ENCODE assay signal across 8 cellular contexts in the genomic region with DNA sequence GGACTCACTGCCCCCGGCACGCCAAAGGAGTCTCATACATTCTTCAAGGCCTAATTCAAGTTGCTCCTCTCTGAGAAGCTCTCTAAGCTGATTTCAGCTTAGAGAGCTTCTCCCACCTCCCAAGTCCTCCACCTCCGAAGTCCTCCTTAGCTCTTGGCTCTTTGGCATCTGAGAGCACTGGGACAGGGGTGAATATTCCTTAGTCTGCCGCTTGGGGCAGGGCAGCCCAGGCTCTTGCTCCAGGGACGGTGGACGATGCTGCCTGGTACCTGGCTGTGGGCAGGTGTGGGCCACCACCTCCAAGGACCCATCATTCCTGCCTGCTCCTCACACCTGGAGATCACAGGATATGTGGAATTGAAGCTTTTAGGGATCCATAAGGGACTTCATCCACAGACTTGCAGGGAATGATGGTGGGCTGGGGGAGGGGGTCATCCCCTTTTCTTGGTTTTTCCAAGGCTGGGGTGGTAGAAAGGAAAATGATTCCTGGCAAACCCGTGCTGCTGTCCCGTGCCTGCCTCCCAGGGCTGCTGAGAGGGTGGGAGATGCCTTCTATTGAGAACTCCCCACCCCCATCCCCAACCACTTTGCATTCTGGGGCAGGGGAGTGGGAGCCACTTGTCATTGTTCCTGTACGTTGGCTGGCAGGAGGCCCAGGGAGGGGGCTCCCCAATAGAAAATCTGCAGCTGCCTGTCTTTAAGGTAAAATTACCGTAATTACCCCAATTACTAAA. TPM values are rescaled to one million over a fixed set of nuclear protein-coding genes. Genes with fewer than 3 reads are reported as not detected.
A peak's percentile ranks its signal among the peaks of the same experiment; 100 is the strongest.
DNase-seq lines count a peak whose midpoint lies in the region; ATAC-seq and TF ChIP-seq lines count a peak whose summit lies in the region.

No MANE protein-coding gene starts in this region.

- peaks cover 7 to 9% (median 8%) of the 10 kb centered on the region in 3 donors for H3K27me3 ChIP-seq in gastrocnemius medialis
- peaks cover 3% of the 10 kb centered on the region for H3K27me3 ChIP-seq in prostate gland (replicated peaks; ENCODE audit: insufficient read depth)

- intact Hi-C loops in gastrocnemius medialis (cut with DNase I; ENCODE audit: low total_unique reads) (no loop called here), prostate gland (cut with DNase I) (no loop called here)

- H3K9me3 ChIP-seq in gastrocnemius medialis = no peaks in the 10 kb centered on the region
- no peaks in the 10 kb centered on the region for H3K9me3 ChIP-seq in prostate gland

- no peaks in the 10 kb centered on the region for H3K4me1 ChIP-seq in gastrocnemius medialis
- H3K4me1 ChIP-seq in prostate gland (replicated peaks) = no peaks in the 10 kb centered on the region

- H3K36me3 Mint-ChIP-seq in activated T-cell treated with anti-CD3 and anti-CD28 coated beads, Interleukin-2, amount 50 U/mL, for 24 hours (ENCODE audit: low read depth) = no peaks in the 10 kb centered on the region

- peak; percentile 90 for TF ChIP-seq CTCF in 22Rv1 (IDR thresholded peaks at IDR 0.05)
- peak; percentile 78 for TF ChIP-seq CTCF in GM12875 (IDR thresholded peaks at IDR 0.05; ENCODE audit: borderline replicate concordance, insufficient read depth, low read depth, low read length)
- peak in 3 of 5 experiments; percentile 15 to 40 (median 20) for TF ChIP-seq CTCF in gastrocnemius medialis (IDR thresholded peaks at IDR 0.05 in 4 of 5, conservative IDR thresholded peaks at IDR 0.05 in 1 of 5)
- peak in 2 of 4 experiments; percentile 20 to 46 for TF ChIP-seq CTCF in prostate gland (IDR thresholded peaks at IDR 0.05)

- DNase-seq in NCI-H2081 (lab: John Stamatoyannopoulos, UW) = peak; percentile 60 to 77
- peak; percentile 52 for DNase-seq in activated T-cell treated with anti-CD3 and anti-CD28 coated beads, Interleukin-2, amount 50 U/mL, for 24 hours
- peak; percentile 34 for DNase-seq in glomerular visceral epithelial cell (ENCODE audit: extremely low spot score)
- no peak for DNase-seq in gastrocnemius medialis
- DNase-seq in prostate gland (ENCODE audit: low spot score) = no peak

- no peaks in the 10 kb centered on the region for H3K9me3 Mint-ChIP-seq in activated T-cell treated with anti-CD3 and anti-CD28 coated beads, Interleukin-2, amount 50 U/mL, for 24 hours

- no peak overlapping the region for H3K27ac Mint-ChIP-seq in activated T-cell treated with anti-CD3 and anti-CD28 coated beads, Interleukin-2, amount 50 U/mL, for 24 hours

- H3K27ac ChIP-seq in 22Rv1 = no peak overlapping the region
- H3K27ac ChIP-seq in gastrocnemius medialis = no peak overlapping the region
- no peak overlapping the region for H3K27ac ChIP-seq in prostate gland

- H3K4me3 ChIP-seq in GM12875 (ENCODE audit: low read depth, low read length) (no peak overlapping the region), gastrocnemius medialis (no peak overlapping the region), prostate gland (no peak overlapping the region)

- in situ Hi-C loops in gastrocnemius medialis (cut with MboI; ENCODE audit: low sequenced_read_pairs in 4 of 4) = no loop called here

- H3K36me3 ChIP-seq in gastrocnemius medialis (no peaks in the 10 kb centered on the region), prostate gland (no peaks in the 10 kb centered on the region)

- H3K4me1 Mint-ChIP-seq in activated T-cell treated with anti-CD3 and anti-CD28 coated beads, Interleukin-2, amount 50 U/mL, for 24 hours (ENCODE audit: low read depth) = no peaks in the 10 kb centered on the region

- H3K27me3 Mint-ChIP-seq in activated T-cell treated with anti-CD3 and anti-CD28 coated beads, Interleukin-2, amount 50 U/mL, for 24 hours = peaks cover 41% of the 10 kb centered on the region

- 13% methylated on average over 10 of the region's 10 CpGs for WGBS in prostate gland

- ATAC-seq in gastrocnemius medialis = no peak
- no peak for ATAC-seq in HG03442 (IDR thresholded peaks at IDR 0.05; ENCODE audit: unreplicated experiment)

- TF ChIP-seq POLR2A in gastrocnemius medialis (IDR thresholded peaks at IDR 0.05) (no peak), prostate gland (IDR thresholded peaks at IDR 0.05) (no peak)

- no peak overlapping the region for H3K4me3 Mint-ChIP-seq in activated T-cell treated with anti-CD3 and anti-CD28 coated beads, Interleukin-2, amount 50 U/mL, for 24 hours

RNA-seq across cellular contexts. Expression of a gene that starts 57.4 kb away (rescaled TPM):
- not detected for total RNA-seq in gastrocnemius medialis
- 1 to 10 TPM in 1 of 2 donors, under 1 TPM in 1; 0.85 to 4.5 TPM for total RNA-seq in prostate gland

Comparison
In these comparisons a context has a peak if more than half of its experiments do, and no peak if none do; other contexts are left out.
1. DNase-seq: peak in NCI-H2081 (2 of 2), activated T-cell treated with anti-CD3 and anti-CD28 coated beads, Interleukin-2, amount 50 U/mL, for 24 hours (single experiment) and glomerular visceral epithelial cell (single experiment); none in gastrocnemius medialis (0 of 2) and prostate gland (single experiment).